ENCODE assay signal across 8 cellular contexts in the genomic region with DNA sequence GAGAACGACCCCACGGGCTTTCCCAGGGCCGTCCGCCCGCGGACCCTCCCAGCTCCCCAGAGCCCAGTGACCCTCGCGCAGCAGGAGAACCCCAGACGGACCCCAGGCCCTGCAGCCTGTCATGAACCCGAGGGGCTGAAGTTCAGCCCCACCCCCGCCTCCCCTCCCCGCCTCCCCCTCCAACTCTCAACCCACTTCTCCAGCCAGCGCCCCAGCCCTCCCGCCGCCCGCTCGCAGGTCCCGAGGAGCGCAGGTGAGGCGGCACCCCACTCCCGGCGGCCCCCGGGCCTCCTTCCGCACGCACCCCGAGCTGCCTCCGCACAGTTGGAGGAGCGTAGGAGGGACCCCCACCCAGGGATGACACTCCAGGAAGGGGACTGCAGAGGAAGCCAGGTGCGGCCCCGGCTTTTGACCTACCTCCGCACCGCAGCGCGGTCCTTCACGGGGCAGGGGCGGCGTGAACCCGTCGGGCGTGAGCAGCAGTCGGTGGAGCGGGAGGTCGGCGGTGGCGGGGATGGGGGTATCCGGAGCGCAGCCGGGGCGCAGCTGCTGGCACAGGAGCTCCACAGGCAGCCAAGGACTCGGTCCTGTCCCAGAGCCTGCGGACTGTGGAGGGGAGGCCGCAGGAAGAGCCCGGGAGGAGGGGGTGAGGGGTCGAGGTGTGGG. TPM values are rescaled to one million over a fixed set of nuclear protein-coding genes. Genes with fewer than 3 reads are reported as not detected.
A peak's percentile ranks its signal among the peaks of the same experiment; 100 is the strongest.
DNase-seq lines count a peak whose midpoint lies in the region; ATAC-seq and TF ChIP-seq lines count a peak whose summit lies in the region.

A gene with protein sequence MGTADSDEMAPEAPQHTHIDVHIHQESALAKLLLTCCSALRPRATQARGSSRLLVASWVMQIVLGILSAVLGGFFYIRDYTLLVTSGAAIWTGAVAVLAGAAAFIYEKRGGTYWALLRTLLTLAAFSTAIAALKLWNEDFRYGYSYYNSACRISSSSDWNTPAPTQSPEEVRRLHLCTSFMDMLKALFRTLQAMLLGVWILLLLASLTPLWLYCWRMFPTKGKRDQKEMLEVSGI (plus strand): TSS at position 194 of the 666 bp plus-strand sequence. CDS start 782 bp downstream, outside the sequence.

- intact Hi-C loops in colonic mucosa (cut with DNase I) = no loop called here
- intact Hi-C loops in stomach (cut with DNase I; ENCODE audit: low total_unique reads) = no loop called here

- H3K4me1 ChIP-seq in colonic mucosa = peaks cover 4% of the 10 kb centered on the region
- peaks cover 10 to 27% (median 18%) of the 10 kb centered on the region in 4 donors for H3K4me1 ChIP-seq in stomach

- peak within 1 kb of the TSS; percentile 4 for H3K4me3 Mint-ChIP-seq in T-helper 1 cell treated with Interleukin-12 subunit alpha and Interleukin-12 subunit beta and Interleukin-4 antibody, amounts not matched to agents 30 μg/mL and 1 μg/mL, for 36 hours
- H3K4me3 Mint-ChIP-seq in memory B cell = peak within 1 kb of the TSS; percentile 49

- no peak within 1 kb of the TSS for H3K27ac Mint-ChIP-seq in T-helper 1 cell treated with Interleukin-12 subunit alpha and Interleukin-12 subunit beta and Interleukin-4 antibody, amounts not matched to agents 30 μg/mL and 1 μg/mL, for 36 hours
- no peak within 1 kb of the TSS for H3K27ac Mint-ChIP-seq in memory B cell

- TF ChIP-seq CTCF in colonic mucosa (IDR thresholded peaks at IDR 0.05) (no peak), stomach (IDR thresholded peaks at IDR 0.05) (no peak)

- TF ChIP-seq EP300 in stomach (IDR thresholded peaks at IDR 0.05) = no peak

- 2 to 7% (median 4%) methylated on average over 18 to 54 of the region's 54 CpGs for WGBS in stomach, 5 donors

- H3K36me3 ChIP-seq in colonic mucosa = no peaks in the 10 kb centered on the region
- H3K36me3 ChIP-seq in stomach = peaks cover 0 to 25% (median 19%) of the 10 kb centered on the region in 4 donors

- TF ChIP-seq POLR2A in stomach (IDR thresholded peaks at IDR 0.05) = no peak

- H3K9me3 Mint-ChIP-seq in T-helper 1 cell treated with Interleukin-12 subunit alpha and Interleukin-12 subunit beta and Interleukin-4 antibody, amounts not matched to agents 30 μg/mL and 1 μg/mL, for 36 hours = no peaks in the 10 kb centered on the region
- H3K9me3 Mint-ChIP-seq in memory B cell = peaks cover 1% of the 10 kb centered on the region

- H3K9ac ChIP-seq in colonic mucosa (ENCODE audit: low read depth in 2 of 2, low read length in 2 of 2) = peak within 1 kb of the TSS; percentile 97 to 98

- peaks cover 1% of the 10 kb centered on the region for H3K4me1 Mint-ChIP-seq in T-helper 1 cell treated with Interleukin-12 subunit alpha and Interleukin-12 subunit beta and Interleukin-4 antibody, amounts not matched to agents 30 μg/mL and 1 μg/mL, for 36 hours (ENCODE audit: low read depth)
- peaks cover 4% of the 10 kb centered on the region for H3K4me1 Mint-ChIP-seq in memory B cell

- peak; percentile 24 for ATAC-seq in memory B cell (ENCODE audit: low read depth)

- H3K9me3 ChIP-seq in colonic mucosa (no peaks in the 10 kb centered on the region), stomach (peaks cover 2 to 10% (median 5%) of the 10 kb centered on the region in 4 donors)

- H3K27me3 Mint-ChIP-seq in T-helper 1 cell treated with Interleukin-12 subunit alpha and Interleukin-12 subunit beta and Interleukin-4 antibody, amounts not matched to agents 30 μg/mL and 1 μg/mL, for 36 hours (ENCODE audit: low read depth) = peaks cover 58% of the 10 kb centered on the region
- peaks cover 30% of the 10 kb centered on the region for H3K27me3 Mint-ChIP-seq in memory B cell

- H3K4me3 ChIP-seq in colonic mucosa (peak within 1 kb of the TSS; percentile 53), stomach (peak within 1 kb of the TSS; percentile 52 to 64 (median 55))

- H3K36me3 Mint-ChIP-seq in T-helper 1 cell treated with Interleukin-12 subunit alpha and Interleukin-12 subunit beta and Interleukin-4 antibody, amounts not matched to agents 30 μg/mL and 1 μg/mL, for 36 hours (ENCODE audit: low read depth) = peaks cover 4% of the 10 kb centered on the region
- H3K36me3 Mint-ChIP-seq in memory B cell = peaks cover 7% of the 10 kb centered on the region

- DNase-seq in colonic mucosa (peak; percentile 61), memory B cell (ENCODE audit: low spot score in 2 of 2) (peak in 1 of 2 donors; percentile 21), stomach (no peak), foreskin melanocyte (no peak), DMS79 (lab: John Stamatoyannopoulos, UW) (no peak), SW 1271 (lab: John Stamatoyannopoulos, UW) (no peak), globus pallidus (ENCODE audit: low spot score) (no peak)

- H3K27me3 ChIP-seq in colonic mucosa (no peaks in the 10 kb centered on the region), stomach (peaks cover 5 to 68% (median 23%) of the 10 kb centered on the region in 3 donors)

- peak within 1 kb of the TSS; percentile 91 for H3K27ac ChIP-seq in colonic mucosa
- peak within 1 kb of the TSS; percentile 75 to 89 (median 86) for H3K27ac ChIP-seq in stomach

RNA-seq across cellular contexts. Expression of the gene that starts here (rescaled TPM):
- 100 to 1,000 TPM; 130 to 170 TPM for total RNA-seq in colonic mucosa
- total RNA-seq in stomach = 100 to 1,000 TPM in 1 of 5 donors, 10 to 100 TPM in 4; 14.7 to 116 (median 35.8) TPM
- polyA plus RNA-seq in stomach = 10 to 100 TPM; 21.4 to 92.0 (median 62.0) TPM
